ENCODE assay signal across 1 cellular context in genomic region chr12:22855456-22855855, GRCh38.
TF ChIP-seq lines count a peak whose summit lies in the region.

No MANE protein-coding gene starts in this region.

TF ChIP-seq in H1, 55 proteins besides CTCF, POLR2A, EP300 and RAD21 (continued from another document):
- TF ChIP-seq RNF2 (IDR thresholded peaks at IDR 0.05; ENCODE audit: borderline replicate concordance, low read depth, low read length, missing control alignments, poor library complexity, severe bottlenecking): no peak
- TF ChIP-seq CEBPB (IDR thresholded peaks at IDR 0.05; ENCODE audit: low read depth, low read length): no peak
- no peak for TF ChIP-seq CBX8 (IDR thresholded peaks at IDR 0.05; ENCODE audit: borderline replicate concordance, low read depth, low read length)
- no peak for TF ChIP-seq POU5F1 (IDR thresholded peaks at IDR 0.05; ENCODE audit: low read depth, low read length)
- no peak for TF ChIP-seq USF2 (IDR thresholded peaks at IDR 0.05; ENCODE audit: low read length)
- TF ChIP-seq MAX (IDR thresholded peaks at IDR 0.05): peak; percentile 77
- no peak for TF ChIP-seq ZNF274 (IDR thresholded peaks at IDR 0.05; ENCODE audit: borderline replicate concordance, extremely low read depth, low read length)
- 0 out of 2 replicates have a peak, but pooled peaks have one; percentile 20 for TF ChIP-seq JUND (IDR thresholded peaks at IDR 0.05; ENCODE audit: low read length)
- no peak for TF ChIP-seq RXRA (IDR thresholded peaks at IDR 0.05; ENCODE audit: insufficient read depth, low read depth, low read length)
- TF ChIP-seq TBP (IDR thresholded peaks at IDR 0.05; ENCODE audit: low read depth, low read length): no peak
- no peak for TF ChIP-seq CBX5 (IDR thresholded peaks at IDR 0.05; ENCODE audit: low read depth, low read length)
- no peak for TF ChIP-seq CREB1 (IDR thresholded peaks at IDR 0.05)
- no peak for TF ChIP-seq NANOG (IDR thresholded peaks at IDR 0.05; ENCODE audit: insufficient read depth, low read depth, low read length, poor library complexity, severe bottlenecking)
- peak; percentile 35; the same call in 1 of the 2 replicates for TF ChIP-seq E2F6 (IDR thresholded peaks at IDR 0.05)
- TF ChIP-seq HDAC2 (IDR thresholded peaks at IDR 0.05; ENCODE audit: borderline replicate concordance in 1 of 2, low read depth in 2 of 2, low read length in 2 of 2): no peak
- TF ChIP-seq SIRT6 (IDR thresholded peaks at IDR 0.05; ENCODE audit: low read length): no peak
- no peak for TF ChIP-seq TAF7 (optimal IDR thresholded peaks at IDR 0.05; ENCODE audit: borderline replicate concordance, low read depth, low read length)
- TF ChIP-seq SP1 (IDR thresholded peaks at IDR 0.05; ENCODE audit: low read depth, low read length): no peak
- no peak for TF ChIP-seq TCF12 (IDR thresholded peaks at IDR 0.05; ENCODE audit: low read depth, low read length)
